ENCODE assay signal across 1 cellular context in genomic region chr4:123599920-123600394, GRCh38.
TF ChIP-seq lines count a peak whose summit lies in the region.

No MANE protein-coding gene starts in this region.

TF ChIP-seq in GM23338, 12 proteins besides CTCF, POLR2A, EP300 and RAD21 (continued from another document):
- TF ChIP-seq, protein P1, sequence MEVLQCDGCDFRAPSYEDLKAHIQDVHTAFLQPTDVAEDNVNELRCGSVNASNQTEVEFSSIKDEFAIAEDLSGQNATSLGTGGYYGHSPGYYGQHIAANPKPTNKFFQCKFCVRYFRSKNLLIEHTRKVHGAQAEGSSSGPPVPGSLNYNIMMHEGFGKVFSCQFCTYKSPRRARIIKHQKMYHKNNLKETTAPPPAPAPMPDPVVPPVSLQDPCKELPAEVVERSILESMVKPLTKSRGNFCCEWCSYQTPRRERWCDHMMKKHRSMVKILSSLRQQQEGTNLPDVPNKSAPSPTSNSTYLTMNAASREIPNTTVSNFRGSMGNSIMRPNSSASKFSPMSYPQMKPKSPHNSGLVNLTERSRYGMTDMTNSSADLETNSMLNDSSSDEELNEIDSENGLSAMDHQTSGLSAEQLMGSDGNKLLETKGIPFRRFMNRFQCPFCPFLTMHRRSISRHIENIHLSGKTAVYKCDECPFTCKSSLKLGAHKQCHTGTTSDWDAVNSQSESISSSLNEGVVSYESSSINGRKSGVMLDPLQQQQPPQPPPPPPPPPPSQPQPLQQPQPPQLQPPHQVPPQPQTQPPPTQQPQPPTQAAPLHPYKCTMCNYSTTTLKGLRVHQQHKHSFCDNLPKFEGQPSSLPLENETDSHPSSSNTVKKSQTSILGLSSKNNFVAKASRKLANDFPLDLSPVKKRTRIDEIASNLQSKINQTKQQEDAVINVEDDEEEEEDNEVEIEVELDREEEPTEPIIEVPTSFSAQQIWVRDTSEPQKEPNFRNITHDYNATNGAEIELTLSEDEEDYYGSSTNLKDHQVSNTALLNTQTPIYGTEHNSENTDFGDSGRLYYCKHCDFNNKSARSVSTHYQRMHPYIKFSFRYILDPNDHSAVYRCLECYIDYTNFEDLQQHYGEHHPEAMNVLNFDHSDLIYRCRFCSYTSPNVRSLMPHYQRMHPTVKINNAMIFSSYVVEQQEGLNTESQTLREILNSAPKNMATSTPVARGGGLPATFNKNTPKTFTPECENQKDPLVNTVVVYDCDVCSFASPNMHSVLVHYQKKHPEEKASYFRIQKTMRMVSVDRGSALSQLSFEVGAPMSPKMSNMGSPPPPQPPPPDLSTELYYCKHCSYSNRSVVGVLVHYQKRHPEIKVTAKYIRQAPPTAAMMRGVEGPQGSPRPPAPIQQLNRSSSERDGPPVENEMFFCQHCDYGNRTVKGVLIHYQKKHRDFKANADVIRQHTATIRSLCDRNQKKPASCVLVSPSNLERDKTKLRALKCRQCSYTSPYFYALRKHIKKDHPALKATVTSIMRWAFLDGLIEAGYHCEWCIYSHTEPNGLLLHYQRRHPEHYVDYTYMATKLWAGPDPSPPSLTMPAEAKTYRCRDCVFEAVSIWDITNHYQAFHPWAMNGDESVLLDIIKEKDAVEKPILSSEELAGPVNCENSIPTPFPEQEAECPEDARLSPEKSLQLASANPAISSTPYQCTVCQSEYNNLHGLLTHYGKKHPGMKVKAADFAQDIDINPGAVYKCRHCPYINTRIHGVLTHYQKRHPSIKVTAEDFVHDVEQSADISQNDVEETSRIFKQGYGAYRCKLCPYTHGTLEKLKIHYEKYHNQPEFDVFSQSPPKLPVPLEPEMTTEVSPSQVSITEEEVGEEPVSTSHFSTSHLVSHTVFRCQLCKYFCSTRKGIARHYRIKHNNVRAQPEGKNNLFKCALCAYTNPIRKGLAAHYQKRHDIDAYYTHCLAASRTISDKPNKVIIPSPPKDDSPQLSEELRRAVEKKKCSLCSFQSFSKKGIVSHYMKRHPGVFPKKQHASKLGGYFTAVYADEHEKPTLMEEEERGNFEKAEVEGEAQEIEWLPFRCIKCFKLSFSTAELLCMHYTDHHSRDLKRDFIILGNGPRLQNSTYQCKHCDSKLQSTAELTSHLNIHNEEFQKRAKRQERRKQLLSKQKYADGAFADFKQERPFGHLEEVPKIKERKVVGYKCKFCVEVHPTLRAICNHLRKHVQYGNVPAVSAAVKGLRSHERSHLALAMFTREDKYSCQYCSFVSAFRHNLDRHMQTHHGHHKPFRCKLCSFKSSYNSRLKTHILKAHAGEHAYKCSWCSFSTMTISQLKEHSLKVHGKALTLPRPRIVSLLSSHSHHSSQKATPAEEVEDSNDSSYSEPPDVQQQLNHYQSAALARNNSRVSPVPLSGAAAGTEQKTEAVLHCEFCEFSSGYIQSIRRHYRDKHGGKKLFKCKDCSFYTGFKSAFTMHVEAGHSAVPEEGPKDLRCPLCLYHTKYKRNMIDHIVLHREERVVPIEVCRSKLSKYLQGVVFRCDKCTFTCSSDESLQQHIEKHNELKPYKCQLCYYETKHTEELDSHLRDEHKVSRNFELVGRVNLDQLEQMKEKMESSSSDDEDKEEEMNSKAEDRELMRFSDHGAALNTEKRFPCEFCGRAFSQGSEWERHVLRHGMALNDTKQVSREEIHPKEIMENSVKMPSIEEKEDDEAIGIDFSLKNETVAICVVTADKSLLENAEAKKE (CRISPR knock-in tag; IDR thresholded peaks at IDR 0.05): peak; percentile 86; the same call in 1 of the 2 replicates
- no peak for TF ChIP-seq EZH2 (IDR thresholded peaks at IDR 0.05; ENCODE audit: low read depth, unreplicated experiment)
